9 cellular contexts compared by ENCODE assay signal in genomic region chr13:94711561-94712286, GRCh38. TPM values are rescaled to one million over a fixed set of nuclear protein-coding genes. Genes with fewer than 3 reads are reported as not detected.
A peak's percentile ranks its signal among the peaks of the same experiment; 100 is the strongest.
DNase-seq lines count a peak whose midpoint lies in the region; ATAC-seq and TF ChIP-seq lines count a peak whose summit lies in the region.
"Had no signal": no experiment of that assay in that cellular context is flagged by ENCODE, and none has a peak within 500 bp of the region (broad histone marks: within the 10 kb centered on the region; RNA-seq: fewer than 3 reads in every experiment).

No MANE protein-coding gene starts in this region.

- H3K36me3 ChIP-seq in SK-N-MC (ENCODE audit: insufficient read depth, low read length), result no peaks in the 10 kb centered on the region

- intact Hi-C loops in sciatic nerve (cut with DNase I), result no loop called here

- H3K4me3 ChIP-seq in SK-N-MC (peak overlapping the region; percentile 84), foreskin fibroblast (ENCODE audit: low read depth in 1 of 2, low read length in 2 of 2) (no peak overlapping the region)

- peaks cover 15 to 28% of the 10 kb centered on the region in 2 donors for H3K4me1 Mint-ChIP-seq in stimulated activated naive B cell treated with anti-CD40 and anti-IgM and Interleukin-4, amounts not matched to agents 10 μg/mL and 1 μg/mL and 100 μg/mL, for 72 hours

- H3K4me3 Mint-ChIP-seq in stimulated activated naive B cell treated with anti-CD40 and anti-IgM and Interleukin-4, amounts not matched to agents 10 μg/mL and 1 μg/mL and 100 μg/mL, for 72 hours, result peak overlapping the region; percentile 56 to 75

- H3K9me3 ChIP-seq in SK-N-MC (ENCODE audit: low read depth, low read length), result no peaks in the 10 kb centered on the region

- H3K27ac Mint-ChIP-seq in stimulated activated naive B cell treated with anti-CD40 and anti-IgM and Interleukin-4, amounts not matched to agents 10 μg/mL and 1 μg/mL and 100 μg/mL, for 72 hours, result peak overlapping the region; percentile 42

- DNase-seq in SK-N-MC (ENCODE audit: low read depth, low spot score) (no peak), foreskin fibroblast (peak; percentile 24 to 52), superior temporal gyrus (ENCODE audit: extremely low spot score) (no peak), sciatic nerve (ENCODE audit: low spot score) (no peak)
- no peak for DNase-seq in stimulated activated naive B cell treated with anti-CD40 and anti-IgM and Interleukin-4, amounts not matched to agents 10 μg/mL and 1 μg/mL and 100 μg/mL, for 72 hours
- DNase-seq in effector CD4-positive, alpha-beta T cell, result no peak

- peaks cover 66 to 70% of the 10 kb centered on the region in 2 donors for H3K27me3 Mint-ChIP-seq in stimulated activated naive B cell treated with anti-CD40 and anti-IgM and Interleukin-4, amounts not matched to agents 10 μg/mL and 1 μg/mL and 100 μg/mL, for 72 hours

- H3K27ac ChIP-seq in SK-N-MC, result no peak overlapping the region

- TF ChIP-seq CTCF in foreskin fibroblast (IDR thresholded peaks at IDR 0.05; ENCODE audit: low read depth, low read length), result no peak

- ATAC-seq in GM18498 (IDR thresholded peaks at IDR 0.05; ENCODE audit: unreplicated experiment), result peak; percentile 29
- peak; percentile 16 for ATAC-seq in GM21825 (IDR thresholded peaks at IDR 0.05; ENCODE audit: unreplicated experiment)
- no peak for ATAC-seq in stimulated activated naive B cell treated with anti-CD40 and anti-IgM and Interleukin-4, amounts not matched to agents 10 μg/mL and 1 μg/mL and 100 μg/mL, for 72 hours (replicated peaks)
- ATAC-seq in sciatic nerve, result no peak

- H3K36me3 Mint-ChIP-seq in stimulated activated naive B cell treated with anti-CD40 and anti-IgM and Interleukin-4, amounts not matched to agents 10 μg/mL and 1 μg/mL and 100 μg/mL, for 72 hours, result peaks cover 0 to 4% of the 10 kb centered on the region in 2 donors

- peaks cover 3 to 4% of the 10 kb centered on the region in 2 donors for H3K9me3 Mint-ChIP-seq in stimulated activated naive B cell treated with anti-CD40 and anti-IgM and Interleukin-4, amounts not matched to agents 10 μg/mL and 1 μg/mL and 100 μg/mL, for 72 hours

- no peak overlapping the region for H3K9ac ChIP-seq in SK-N-MC (ENCODE audit: insufficient read length)

RNA-seq across cellular contexts. Expression of gene SOX21, which starts 0.6 kb away (rescaled TPM):
- total RNA-seq in sciatic nerve, result not detected
- total RNA-seq: NCI-H460 had no signal

Comparison
In these comparisons a context has a peak if more than half of its experiments do, and no peak if none do; other contexts are left out.
1. ATAC-seq: peak in GM18498 (single experiment) and GM21825 (single experiment); none in stimulated activated naive B cell treated with anti-CD40 and anti-IgM and Interleukin-4, amounts not matched to agents 10 μg/mL and 1 μg/mL and 100 μg/mL, for 72 hours (0 of 2) and sciatic nerve (single experiment).
2. DNase-seq: peak in foreskin fibroblast (2 of 2); none in SK-N-MC (single experiment), stimulated activated naive B cell treated with anti-CD40 and anti-IgM and Interleukin-4, amounts not matched to agents 10 μg/mL and 1 μg/mL and 100 μg/mL, for 72 hours (single experiment), superior temporal gyrus (single experiment), effector CD4-positive, alpha-beta T cell (single experiment) and sciatic nerve (single experiment).